ENCODE assay signal across 15 cellular contexts in genomic region chr13:21909331-21909730, GRCh38.
"Had no signal": no experiment of that assay in that cellular context is flagged by ENCODE, and none has a peak within 500 bp of the region (broad histone marks: within the 10 kb centered on the region; RNA-seq: fewer than 3 reads in every experiment).

No MANE protein-coding gene starts in this region.

- ATAC-seq: activated CD4-positive, CD25-positive, alpha-beta regulatory T cell treated with anti-CD3 and anti-CD28 coated beads, Interleukin-2, amount 50 U/mL, for 24 hours; activated T-helper 17 cell treated with anti-CD3 and anti-CD28 coated beads, Interleukin-2, amount 50 U/mL, for 72 hours; effector memory CD8-positive, alpha-beta T cell; left ventricle myocardium superior had no signal

- H3K9me3 Mint-ChIP-seq: activated naive CD4-positive, alpha-beta T cell treated with anti-CD3 and anti-CD28 coated beads, Interleukin-2, amount 10 ng/mL, durations not matched to agents 7 days and 5 days; activated T-helper 17 cell treated with anti-CD3 and anti-CD28 coated beads, Interleukin-2, amount 50 U/mL, for 72 hours; effector memory CD8-positive, alpha-beta T cell had no signal

- H3K27ac Mint-ChIP-seq: activated naive CD4-positive, alpha-beta T cell treated with anti-CD3 and anti-CD28 coated beads, Interleukin-2, amount 10 ng/mL, durations not matched to agents 7 days and 5 days; activated T-helper 17 cell treated with anti-CD3 and anti-CD28 coated beads, Interleukin-2, amount 50 U/mL, for 72 hours; effector memory CD8-positive, alpha-beta T cell had no signal

- H3K4me1 Mint-ChIP-seq: activated naive CD4-positive, alpha-beta T cell treated with anti-CD3 and anti-CD28 coated beads, Interleukin-2, amount 10 ng/mL, durations not matched to agents 7 days and 5 days; activated T-helper 17 cell treated with anti-CD3 and anti-CD28 coated beads, Interleukin-2, amount 50 U/mL, for 72 hours had no signal

- H3K9me3 ChIP-seq: ascending aorta, ovary, stomach, testis had no signal

- H3K27me3 Mint-ChIP-seq: activated naive CD4-positive, alpha-beta T cell treated with anti-CD3 and anti-CD28 coated beads, Interleukin-2, amount 10 ng/mL, durations not matched to agents 7 days and 5 days had no signal

- H3K36me3 ChIP-seq: ascending aorta, ovary, stomach had no signal

- H3K4me1 ChIP-seq: ascending aorta, stomach, testis had no signal

- H3K4me3 Mint-ChIP-seq: activated naive CD4-positive, alpha-beta T cell treated with anti-CD3 and anti-CD28 coated beads, Interleukin-2, amount 10 ng/mL, durations not matched to agents 7 days and 5 days; activated T-helper 17 cell treated with anti-CD3 and anti-CD28 coated beads, Interleukin-2, amount 50 U/mL, for 72 hours; effector memory CD8-positive, alpha-beta T cell had no signal

- H3K36me3 Mint-ChIP-seq: activated naive CD4-positive, alpha-beta T cell treated with anti-CD3 and anti-CD28 coated beads, Interleukin-2, amount 10 ng/mL, durations not matched to agents 7 days and 5 days had no signal

- DNase-seq: activated CD4-positive, alpha-beta T cell treated with anti-CD3 and anti-CD28 coated beads, Interleukin-2, amount 50 U/mL, for 1 hour; activated naive CD4-positive, alpha-beta T cell treated with anti-CD3 and anti-CD28 coated beads, Interleukin-2, amount 10 ng/mL, durations not matched to agents 7 days and 5 days; dermis blood vessel endothelial cell; effector memory CD8-positive, alpha-beta T cell; left ventricle myocardium superior; mesenchymal stem cell; ovary; stimulated activated CD4-positive, alpha-beta T cell treated with anti-CD3 and anti-CD28 coated beads, Interleukin-1b, Interleukin-23, amount 100 ng/mL, for 48 hours; stomach; SW 1271; T-helper 9 cell; testis had no signal

- H3K4me3 ChIP-seq: ascending aorta, ovary, stomach, testis had no signal

- H3K27me3 ChIP-seq: ascending aorta, ovary, stomach, testis had no signal

- H3K27ac ChIP-seq: ascending aorta, ovary, stomach, testis had no signal
